1 cellular context compared by ENCODE assay signal in the genomic region with DNA sequence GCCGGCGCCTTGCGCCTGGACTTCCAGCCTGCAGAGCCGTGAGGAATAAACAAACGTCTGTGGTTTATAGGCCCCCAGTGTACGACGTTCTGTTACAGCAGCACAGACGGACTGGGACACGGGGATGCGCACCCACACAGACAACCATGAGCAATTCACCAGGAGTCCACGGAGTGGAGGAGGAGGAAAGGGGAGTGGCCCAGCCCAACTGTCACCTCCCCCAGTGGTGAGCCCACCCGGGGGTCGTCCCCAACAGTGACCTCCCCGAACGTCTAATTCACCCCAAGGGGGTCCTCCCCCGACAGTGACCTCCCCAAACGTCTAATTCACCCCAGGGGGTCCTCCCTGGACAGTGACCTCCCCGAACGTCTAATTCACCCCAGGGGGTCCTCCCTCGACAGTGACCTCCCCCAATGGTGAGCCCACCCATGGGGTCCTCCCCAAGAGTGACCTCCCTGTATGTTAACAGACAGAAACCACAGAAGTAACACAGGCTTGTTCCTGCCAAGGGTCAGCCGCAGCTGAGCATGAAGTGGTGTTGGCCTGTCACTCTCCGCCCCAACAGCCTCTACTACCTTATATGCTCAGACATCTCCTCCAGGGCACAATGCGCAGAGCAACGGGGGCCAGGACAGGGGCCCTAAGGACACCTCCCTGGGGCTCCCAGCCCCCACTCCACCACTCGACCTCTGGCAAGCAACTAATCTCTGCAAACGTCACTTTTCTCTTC.
TF ChIP-seq lines count a peak whose summit lies in the region.

No MANE protein-coding gene starts in this region.

TF ChIP-seq in GM23338, 12 proteins besides CTCF, POLR2A, EP300 and RAD21 (continued from another document):
- TF ChIP-seq, protein P1, sequence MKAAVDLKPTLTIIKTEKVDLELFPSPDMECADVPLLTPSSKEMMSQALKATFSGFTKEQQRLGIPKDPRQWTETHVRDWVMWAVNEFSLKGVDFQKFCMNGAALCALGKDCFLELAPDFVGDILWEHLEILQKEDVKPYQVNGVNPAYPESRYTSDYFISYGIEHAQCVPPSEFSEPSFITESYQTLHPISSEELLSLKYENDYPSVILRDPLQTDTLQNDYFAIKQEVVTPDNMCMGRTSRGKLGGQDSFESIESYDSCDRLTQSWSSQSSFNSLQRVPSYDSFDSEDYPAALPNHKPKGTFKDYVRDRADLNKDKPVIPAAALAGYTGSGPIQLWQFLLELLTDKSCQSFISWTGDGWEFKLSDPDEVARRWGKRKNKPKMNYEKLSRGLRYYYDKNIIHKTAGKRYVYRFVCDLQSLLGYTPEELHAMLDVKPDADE (IDR thresholded peaks at IDR 0.05), result no peak
- TF ChIP-seq JUNB (IDR thresholded peaks at IDR 0.05; ENCODE audit: unreplicated experiment), result no peak
- TF ChIP-seq ZNF114 (CRISPR knock-in tag; IDR thresholded peaks at IDR 0.05), result no peak
- TF ChIP-seq, protein P2, sequence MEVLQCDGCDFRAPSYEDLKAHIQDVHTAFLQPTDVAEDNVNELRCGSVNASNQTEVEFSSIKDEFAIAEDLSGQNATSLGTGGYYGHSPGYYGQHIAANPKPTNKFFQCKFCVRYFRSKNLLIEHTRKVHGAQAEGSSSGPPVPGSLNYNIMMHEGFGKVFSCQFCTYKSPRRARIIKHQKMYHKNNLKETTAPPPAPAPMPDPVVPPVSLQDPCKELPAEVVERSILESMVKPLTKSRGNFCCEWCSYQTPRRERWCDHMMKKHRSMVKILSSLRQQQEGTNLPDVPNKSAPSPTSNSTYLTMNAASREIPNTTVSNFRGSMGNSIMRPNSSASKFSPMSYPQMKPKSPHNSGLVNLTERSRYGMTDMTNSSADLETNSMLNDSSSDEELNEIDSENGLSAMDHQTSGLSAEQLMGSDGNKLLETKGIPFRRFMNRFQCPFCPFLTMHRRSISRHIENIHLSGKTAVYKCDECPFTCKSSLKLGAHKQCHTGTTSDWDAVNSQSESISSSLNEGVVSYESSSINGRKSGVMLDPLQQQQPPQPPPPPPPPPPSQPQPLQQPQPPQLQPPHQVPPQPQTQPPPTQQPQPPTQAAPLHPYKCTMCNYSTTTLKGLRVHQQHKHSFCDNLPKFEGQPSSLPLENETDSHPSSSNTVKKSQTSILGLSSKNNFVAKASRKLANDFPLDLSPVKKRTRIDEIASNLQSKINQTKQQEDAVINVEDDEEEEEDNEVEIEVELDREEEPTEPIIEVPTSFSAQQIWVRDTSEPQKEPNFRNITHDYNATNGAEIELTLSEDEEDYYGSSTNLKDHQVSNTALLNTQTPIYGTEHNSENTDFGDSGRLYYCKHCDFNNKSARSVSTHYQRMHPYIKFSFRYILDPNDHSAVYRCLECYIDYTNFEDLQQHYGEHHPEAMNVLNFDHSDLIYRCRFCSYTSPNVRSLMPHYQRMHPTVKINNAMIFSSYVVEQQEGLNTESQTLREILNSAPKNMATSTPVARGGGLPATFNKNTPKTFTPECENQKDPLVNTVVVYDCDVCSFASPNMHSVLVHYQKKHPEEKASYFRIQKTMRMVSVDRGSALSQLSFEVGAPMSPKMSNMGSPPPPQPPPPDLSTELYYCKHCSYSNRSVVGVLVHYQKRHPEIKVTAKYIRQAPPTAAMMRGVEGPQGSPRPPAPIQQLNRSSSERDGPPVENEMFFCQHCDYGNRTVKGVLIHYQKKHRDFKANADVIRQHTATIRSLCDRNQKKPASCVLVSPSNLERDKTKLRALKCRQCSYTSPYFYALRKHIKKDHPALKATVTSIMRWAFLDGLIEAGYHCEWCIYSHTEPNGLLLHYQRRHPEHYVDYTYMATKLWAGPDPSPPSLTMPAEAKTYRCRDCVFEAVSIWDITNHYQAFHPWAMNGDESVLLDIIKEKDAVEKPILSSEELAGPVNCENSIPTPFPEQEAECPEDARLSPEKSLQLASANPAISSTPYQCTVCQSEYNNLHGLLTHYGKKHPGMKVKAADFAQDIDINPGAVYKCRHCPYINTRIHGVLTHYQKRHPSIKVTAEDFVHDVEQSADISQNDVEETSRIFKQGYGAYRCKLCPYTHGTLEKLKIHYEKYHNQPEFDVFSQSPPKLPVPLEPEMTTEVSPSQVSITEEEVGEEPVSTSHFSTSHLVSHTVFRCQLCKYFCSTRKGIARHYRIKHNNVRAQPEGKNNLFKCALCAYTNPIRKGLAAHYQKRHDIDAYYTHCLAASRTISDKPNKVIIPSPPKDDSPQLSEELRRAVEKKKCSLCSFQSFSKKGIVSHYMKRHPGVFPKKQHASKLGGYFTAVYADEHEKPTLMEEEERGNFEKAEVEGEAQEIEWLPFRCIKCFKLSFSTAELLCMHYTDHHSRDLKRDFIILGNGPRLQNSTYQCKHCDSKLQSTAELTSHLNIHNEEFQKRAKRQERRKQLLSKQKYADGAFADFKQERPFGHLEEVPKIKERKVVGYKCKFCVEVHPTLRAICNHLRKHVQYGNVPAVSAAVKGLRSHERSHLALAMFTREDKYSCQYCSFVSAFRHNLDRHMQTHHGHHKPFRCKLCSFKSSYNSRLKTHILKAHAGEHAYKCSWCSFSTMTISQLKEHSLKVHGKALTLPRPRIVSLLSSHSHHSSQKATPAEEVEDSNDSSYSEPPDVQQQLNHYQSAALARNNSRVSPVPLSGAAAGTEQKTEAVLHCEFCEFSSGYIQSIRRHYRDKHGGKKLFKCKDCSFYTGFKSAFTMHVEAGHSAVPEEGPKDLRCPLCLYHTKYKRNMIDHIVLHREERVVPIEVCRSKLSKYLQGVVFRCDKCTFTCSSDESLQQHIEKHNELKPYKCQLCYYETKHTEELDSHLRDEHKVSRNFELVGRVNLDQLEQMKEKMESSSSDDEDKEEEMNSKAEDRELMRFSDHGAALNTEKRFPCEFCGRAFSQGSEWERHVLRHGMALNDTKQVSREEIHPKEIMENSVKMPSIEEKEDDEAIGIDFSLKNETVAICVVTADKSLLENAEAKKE (CRISPR knock-in tag; IDR thresholded peaks at IDR 0.05), result no peak
- no peak for TF ChIP-seq EZH2 (IDR thresholded peaks at IDR 0.05; ENCODE audit: low read depth, unreplicated experiment)
